ENCODE assay signal across 17 cellular contexts in the genomic region with DNA sequence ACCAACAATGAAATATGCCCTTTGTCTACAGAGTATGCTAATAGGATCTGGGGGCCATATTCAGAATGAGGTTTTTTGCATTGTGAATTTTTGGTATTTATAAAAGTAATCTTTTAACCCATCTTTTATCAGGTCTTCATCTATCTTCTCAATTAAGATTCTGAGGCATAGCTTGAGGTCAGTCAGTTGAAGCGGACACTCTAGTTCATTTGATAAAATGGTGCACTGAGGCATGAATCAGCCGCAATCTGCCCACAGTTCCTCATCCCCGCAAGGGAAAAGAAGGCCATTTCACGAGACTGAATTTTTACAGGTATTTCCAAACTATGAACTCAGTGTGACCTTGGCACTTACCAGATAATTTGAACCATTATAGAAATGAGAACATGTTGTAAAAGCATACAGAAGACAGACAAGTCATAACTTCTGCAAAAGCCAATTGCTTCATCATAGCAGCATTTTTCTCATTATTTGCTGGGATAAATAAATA. TPM values are rescaled to one million over a fixed set of nuclear protein-coding genes. Genes with fewer than 3 reads are reported as not detected.
A peak's percentile ranks its signal among the peaks of the same experiment; 100 is the strongest.
DNase-seq lines count a peak whose midpoint lies in the region; ATAC-seq and TF ChIP-seq lines count a peak whose summit lies in the region.
"Had no signal": no experiment of that assay in that cellular context is flagged by ENCODE, and none has a peak within 500 bp of the region (broad histone marks: within the 10 kb centered on the region; RNA-seq: fewer than 3 reads in every experiment).

No MANE protein-coding gene starts in this region.

- no peaks in the 10 kb centered on the region for H3K36me3 Mint-ChIP-seq in Caco-2 (ENCODE audit: insufficient read depth, unreplicated experiment)
- H3K36me3 Mint-ChIP-seq in activated naive CD4-positive, alpha-beta T cell treated with anti-CD3 and anti-CD28 coated beads, Interleukin-2, amount 10 ng/mL, durations not matched to agents 7 days and 5 days, result no peaks in the 10 kb centered on the region
- H3K36me3 Mint-ChIP-seq: CD4-positive, CD25-positive, alpha-beta regulatory T cell had no signal

- H4K20me1 ChIP-seq in PC-9 (ENCODE audit: insufficient read depth), result no peaks in the 10 kb centered on the region
- H4K20me1 ChIP-seq: BLaER1 treated with 17β-estradiol and CSF1 and Interleukin-3, amounts not matched to agents 10 nM and 100 nM had no signal

- H3K36me3 ChIP-seq in Caco-2 (ENCODE audit: control insufficient read depth, insufficient read depth, low read length) (no peaks in the 10 kb centered on the region), PC-9 (ENCODE audit: low read depth) (no peaks in the 10 kb centered on the region), trophoblast cell (ENCODE audit: control insufficient read depth in 1 of 2, insufficient read depth in 2 of 2, low read length in 2 of 2) (no peaks in the 10 kb centered on the region)
- H3K36me3 ChIP-seq: BLaER1 treated with 17β-estradiol and CSF1 and Interleukin-3, amounts not matched to agents 10 nM and 100 nM had no signal

- H3K9ac ChIP-seq in trophoblast cell (ENCODE audit: low read length), result no peak overlapping the region
- H3K9ac ChIP-seq: BLaER1 treated with 17β-estradiol and CSF1 and Interleukin-3, amounts not matched to agents 10 nM and 100 nM had no signal

- no CpG with 5 or more reads among the region's 4 CpGs for WGBS in trophoblast cell (ENCODE audit: extremely low coverage, insufficient coverage, insufficient read length)

- peak overlapping the region; percentile 28; the same call in 1 of the 2 replicates for H3K4me2 ChIP-seq in PC-9
- H3K4me2 ChIP-seq in trophoblast cell (ENCODE audit: low read length), result no peak overlapping the region
- H3K4me2 ChIP-seq: GM23338 had no signal

- CTCF ChIA-PET in Caco-2 (lab: Charles Lee) (interaction anchor here (1.1 kb wide), 1 partner anchor 174 kb away, joined by 4 read pairs; no protein-coding TSS in a partner anchor), PC-9 (lab: Charles Lee) (no interaction called here)
- CTCF ChIA-PET in activated naive CD4-positive, alpha-beta T cell treated with anti-CD3 and anti-CD28 coated beads, Interleukin-2, amount 10 ng/mL, durations not matched to agents 7 days and 5 days (lab: Charles Lee), result no interaction called here

- intact Hi-C loops in Caco-2 (cut with micrococcal nuclease; ENCODE audit: unreplicated experiment) (no loop called here), PC-9 (cut with micrococcal nuclease; ENCODE audit: unreplicated experiment) (loop anchor here (1.0 to 5.0 kb wide), 4 partner anchors 52 to 537 kb away; no protein-coding TSS in a partner anchor)

- no peak overlapping the region for H3K27ac ChIP-seq in PC-9
- H3K27ac ChIP-seq in trophoblast cell (ENCODE audit: low read depth, low read length), result peak overlapping the region; percentile 62
- H3K27ac ChIP-seq: BLaER1 treated with 17β-estradiol and CSF1 and Interleukin-3, amounts not matched to agents 10 nM and 100 nM had no signal

- H3K9me2 ChIP-seq in PC-9 (ENCODE audit: insufficient read depth), result no peaks in the 10 kb centered on the region

- H3K4ac ChIP-seq in trophoblast cell (ENCODE audit: low read depth, low read length), result no peak overlapping the region

- H3K79me1 ChIP-seq in trophoblast cell (ENCODE audit: low read length), result no peaks in the 10 kb centered on the region

- H3K4me1 ChIP-seq in Caco-2, result peaks cover 14% of the 10 kb centered on the region
- peaks cover 13% of the 10 kb centered on the region for H3K4me1 ChIP-seq in PC-9 (replicated peaks; ENCODE audit: insufficient read depth)
- H3K4me1 ChIP-seq in trophoblast cell (ENCODE audit: control insufficient read depth in 1 of 2, insufficient read depth in 2 of 2, low read length in 2 of 2), result peaks cover 0 to 2% of the 10 kb centered on the region in 2 experiments

- H3K9me3 ChIP-seq in Caco-2 (no peaks in the 10 kb centered on the region), PC-9 (ENCODE audit: insufficient read depth, low read depth) (no peaks in the 10 kb centered on the region; the same call in 1 of the 2 replicates), trophoblast cell (ENCODE audit: insufficient read depth, low read depth, low read length) (no peaks in the 10 kb centered on the region)

- H4K91ac ChIP-seq in trophoblast cell (ENCODE audit: low read depth, low read length), result no peak overlapping the region

- no peak overlapping the region for H3K18ac ChIP-seq in trophoblast cell (ENCODE audit: low read length)

- H3K27me3 ChIP-seq in Caco-2 (replicated peaks; ENCODE audit: control insufficient read depth, insufficient read depth, low read length), result no peaks in the 10 kb centered on the region
- no peaks in the 10 kb centered on the region for H3K27me3 ChIP-seq in PC-9 (ENCODE audit: insufficient read depth, low read depth)
- no peaks in the 10 kb centered on the region for H3K27me3 ChIP-seq in trophoblast cell (ENCODE audit: insufficient read depth, low read length)
- H3K27me3 ChIP-seq: BLaER1 treated with 17β-estradiol and CSF1 and Interleukin-3, amounts not matched to agents 10 nM and 100 nM had no signal

- no peak overlapping the region for H4K8ac ChIP-seq in trophoblast cell (ENCODE audit: low read depth, low read length)

- H2BK12ac ChIP-seq in trophoblast cell (ENCODE audit: low read length), result no peak overlapping the region

- TF ChIP-seq CTCF in Caco-2 (IDR thresholded peaks at IDR 0.05; ENCODE audit: insufficient read depth in 1 of 2, low read depth in 1 of 2, low read length in 1 of 2, severe bottlenecking in 1 of 2, unreplicated experiment in 1 of 2) (no peak), PC-9 (conservative IDR thresholded peaks at IDR 0.05) (no peak), epithelial cell of esophagus (IDR thresholded peaks at IDR 0.05; ENCODE audit: insufficient read depth, low read depth, low read length, missing control alignments) (no peak)

- H2BK5ac ChIP-seq in trophoblast cell (ENCODE audit: low read depth, low read length, poor library complexity), result no peak overlapping the region

- no peak for ATAC-seq in GM18873 (IDR thresholded peaks at IDR 0.05; ENCODE audit: low FRiP score, unreplicated experiment)
- ATAC-seq: GM23338, HepG2 had no signal

- H3F3A ChIP-seq in PC-9 (ENCODE audit: insufficient read depth, low read depth), result no peaks in the 10 kb centered on the region

- no peak overlapping the region for H3K14ac ChIP-seq in trophoblast cell (ENCODE audit: low read length)

- no peak overlapping the region for H4K12ac ChIP-seq in trophoblast cell (ENCODE audit: low read depth, low read length)

- H2AFZ ChIP-seq in PC-9 (no peak overlapping the region), trophoblast cell (ENCODE audit: insufficient read depth, low read length, poor library complexity) (no peak overlapping the region)
- H2AFZ ChIP-seq: GM23338 had no signal

- no peak overlapping the region for H3K4me3 ChIP-seq in Caco-2 (ENCODE audit: low read depth, low read length)
- H3K4me3 ChIP-seq in PC-9, result no peak overlapping the region
- H3K4me3 ChIP-seq in epithelial cell of esophagus (ENCODE audit: low read length), result no peak overlapping the region
- no peak overlapping the region for H3K4me3 ChIP-seq in trophoblast cell (ENCODE audit: low read depth, low read length)
- H3K4me3 ChIP-seq: BLaER1 treated with 17β-estradiol and CSF1 and Interleukin-3, amounts not matched to agents 10 nM and 100 nM; GM23338 had no signal

- H2BK120ac ChIP-seq in trophoblast cell (ENCODE audit: insufficient read depth, low read length, poor library complexity), result no peak overlapping the region

- H2AK5ac ChIP-seq in trophoblast cell (ENCODE audit: low read length), result no peak overlapping the region

- peaks cover 1% of the 10 kb centered on the region for H3K4me1 Mint-ChIP-seq in Caco-2 (ENCODE audit: low read depth, unreplicated experiment)
- H3K4me1 Mint-ChIP-seq in activated naive CD4-positive, alpha-beta T cell treated with anti-CD3 and anti-CD28 coated beads, Interleukin-2, amount 10 ng/mL, durations not matched to agents 7 days and 5 days, result no peaks in the 10 kb centered on the region
- H3K4me1 Mint-ChIP-seq: CD4-positive, CD25-positive, alpha-beta regulatory T cell had no signal

- H3K9me3 Mint-ChIP-seq in Caco-2 (ENCODE audit: unreplicated experiment), result no peaks in the 10 kb centered on the region
- H3K9me3 Mint-ChIP-seq in activated naive CD4-positive, alpha-beta T cell treated with anti-CD3 and anti-CD28 coated beads, Interleukin-2, amount 10 ng/mL, durations not matched to agents 7 days and 5 days, result peaks cover 3% of the 10 kb centered on the region
- H3K9me3 Mint-ChIP-seq: GM23338, H9 had no signal

- POLR2A ChIA-PET in Caco-2 (lab: Charles Lee), result no interaction called here
- POLR2A ChIA-PET in PC-9 (lab: Charles Lee; ENCODE audit: unreplicated experiment), result interaction anchor here (0.7 kb wide), 1 partner anchor 77 kb away, joined by 3 read pairs; no protein-coding TSS in a partner anchor

- H3K23ac ChIP-seq in trophoblast cell (ENCODE audit: low read length), result no peak overlapping the region

- H3K4me3 Mint-ChIP-seq in Caco-2 (ENCODE audit: unreplicated experiment), result no peak overlapping the region
- H3K4me3 Mint-ChIP-seq in activated naive CD4-positive, alpha-beta T cell treated with anti-CD3 and anti-CD28 coated beads, Interleukin-2, amount 10 ng/mL, durations not matched to agents 7 days and 5 days, result no peak overlapping the region
- H3K4me3 Mint-ChIP-seq: CD4-positive, CD25-positive, alpha-beta regulatory T cell; GM23338; H9 had no signal

- H3K27me3 Mint-ChIP-seq in Caco-2 (ENCODE audit: insufficient read depth, unreplicated experiment), result no peaks in the 10 kb centered on the region
- H3K27me3 Mint-ChIP-seq in activated naive CD4-positive, alpha-beta T cell treated with anti-CD3 and anti-CD28 coated beads, Interleukin-2, amount 10 ng/mL, durations not matched to agents 7 days and 5 days, result no peaks in the 10 kb centered on the region
- H3K27me3 Mint-ChIP-seq: CD4-positive, CD25-positive, alpha-beta regulatory T cell had no signal

- BruUV-seq in Caco-2 (replicated peaks; lab: Mats Ljungman, UMichigan) (no TSS peak), PC-9 (replicated peaks; lab: Mats Ljungman, UMichigan) (no TSS peak)

- peak overlapping the region; percentile 9 for H3K27ac Mint-ChIP-seq in Caco-2 (ENCODE audit: unreplicated experiment)
- no peak overlapping the region for H3K27ac Mint-ChIP-seq in activated naive CD4-positive, alpha-beta T cell treated with anti-CD3 and anti-CD28 coated beads, Interleukin-2, amount 10 ng/mL, durations not matched to agents 7 days and 5 days
- H3K27ac Mint-ChIP-seq: CD4-positive, CD25-positive, alpha-beta regulatory T cell; GM23338; H9 had no signal

- H3K79me2 ChIP-seq in PC-9 (ENCODE audit: low read depth) (no peaks in the 10 kb centered on the region), trophoblast cell (ENCODE audit: control insufficient read depth, insufficient read depth, low read length, poor library complexity) (no peaks in the 10 kb centered on the region)

- DNase-seq in Caco-2, result no peak
- DNase-seq in PC-9, result no peak
- DNase-seq in epithelial cell of esophagus (ENCODE audit: low read depth), result peak; percentile 28
- DNase-seq in trophoblast cell, result peak; percentile 8 to 72
- DNase-seq in SHP77 treated with DMSO at 0.1 percent for 48 hours (lab: John Stamatoyannopoulos, UW), result no peak
- DNase-seq in HPDE6-E6E7 (ENCODE audit: extremely low spot score), result no peak
- DNase-seq in activated naive CD4-positive, alpha-beta T cell treated with anti-CD3 and anti-CD28 coated beads, Interleukin-2, amount 10 ng/mL, durations not matched to agents 7 days and 5 days, result no peak
- DNase-seq: CD4-positive, CD25-positive, alpha-beta regulatory T cell; DMS153; DMS79 treated with DMSO at 0.1 percent for 48 hours; EL; H9 had no signal

RNA-seq across cellular contexts. Expression of a gene that starts 19.3 kb away (rescaled TPM):
- total RNA-seq in Caco-2 (2022) (not detected in 2 replicates), PC-9 (2021) (not detected in 2 replicates)
- not detected in 2 replicates for polyA plus RNA-seq in trophoblast cell (2013)
- total RNA-seq: A172; CD4-positive, CD25-positive, alpha-beta regulatory T cell; GM23338; H9; HepG2 had no signal
- polyA plus RNA-seq: CD4-positive, CD25-positive, alpha-beta regulatory T cell; GM23338; HepG2 had no signal

Comparison
In these comparisons a context has a peak if more than half of its experiments do, and no peak if none do; other contexts are left out.
1. DNase-seq: peak in epithelial cell of esophagus (single experiment) and trophoblast cell (2 of 2); none in Caco-2 (0 of 2), PC-9 (0 of 2), SHP77 treated with DMSO at 0.1 percent for 48 hours (single experiment), HPDE6-E6E7 (single experiment) and activated naive CD4-positive, alpha-beta T cell treated with anti-CD3 and anti-CD28 coated beads, Interleukin-2, amount 10 ng/mL, durations not matched to agents 7 days and 5 days (single experiment).